ENCODE assay signal across 8 cellular contexts in genomic region chr6:16130437-16130891, GRCh38. TPM values are rescaled to one million over a fixed set of nuclear protein-coding genes. Genes with fewer than 3 reads are reported as not detected.
DNase-seq lines count a peak whose midpoint lies in the region; ATAC-seq and TF ChIP-seq lines count a peak whose summit lies in the region.

No MANE protein-coding gene starts in this region.

- peak overlapping the region; percentile 88 for H3K4me3 ChIP-seq in NT2/D1 (ENCODE audit: insufficient read length, low read depth)
- peak overlapping the region; percentile 86 for H3K4me3 ChIP-seq in ectodermal cell (ENCODE audit: insufficient read depth, low read depth, low read length)

- no peak overlapping the region for H3K27ac ChIP-seq in ectodermal cell (ENCODE audit: insufficient read depth, low read depth, low read length, poor library complexity, severe bottlenecking)

- H3K4me1 Mint-ChIP-seq in nephron progenitor cell: peaks cover 57% of the 10 kb centered on the region

- H3K36me3 Mint-ChIP-seq in nephron progenitor cell (ENCODE audit: low read depth): peaks cover 15% of the 10 kb centered on the region

- no peaks in the 10 kb centered on the region for H3K4me1 ChIP-seq in NT2/D1 (ENCODE audit: insufficient read depth, insufficient read length)
- peaks cover 5% of the 10 kb centered on the region for H3K4me1 ChIP-seq in ectodermal cell (ENCODE audit: control insufficient read depth, insufficient read depth, low read length)

- no peak for ATAC-seq in HG02763 (IDR thresholded peaks at IDR 0.05; ENCODE audit: unreplicated experiment)

- 38 to 43% methylated on average over 8 of the region's 8 CpGs for WGBS in ectodermal cell, 2 experiments

- H3K27me3 Mint-ChIP-seq in nephron progenitor cell (ENCODE audit: low read depth, poor library complexity): peaks cover 3% of the 10 kb centered on the region

- H3K9me3 ChIP-seq in NT2/D1 (ENCODE audit: insufficient read depth, low read length) (no peaks in the 10 kb centered on the region), ectodermal cell (ENCODE audit: control insufficient read depth, low read length) (no peaks in the 10 kb centered on the region)

- DNase-seq in DMS 273 (lab: John Stamatoyannopoulos, UW; ENCODE audit: unreplicated experiment) (peak; percentile 62), DMS 273 treated with DMSO at 0.1 percent for 48 hours (lab: John Stamatoyannopoulos, UW) (no peak), NT2/D1 (ENCODE audit: low read depth, low spot score) (no peak), nephron progenitor cell (peak; percentile 11), amygdala (lab: John Stamatoyannopoulos, UW) (no peak), GM13976 (ENCODE audit: low spot score) (no peak)

- in situ Hi-C loops in GM13976 (cut with MboI; ENCODE audit: low sequenced_read_pairs, unreplicated experiment): no loop called here

- H3K9ac ChIP-seq in NT2/D1 (ENCODE audit: insufficient read length, low read depth): peak overlapping the region; percentile 94

- H3K9me3 Mint-ChIP-seq in nephron progenitor cell: no peaks in the 10 kb centered on the region

- H3K36me3 ChIP-seq in NT2/D1 (ENCODE audit: insufficient read depth, insufficient read length, low read length): no peaks in the 10 kb centered on the region
- no peaks in the 10 kb centered on the region for H3K36me3 ChIP-seq in ectodermal cell (ENCODE audit: control insufficient read depth, insufficient read depth, low read length)

- H3K4me3 Mint-ChIP-seq in nephron progenitor cell: peak overlapping the region; percentile 98

- TF ChIP-seq CTCF in nephron progenitor cell (IDR thresholded peaks at IDR 0.05) (no peak), GM13976 (IDR thresholded peaks at IDR 0.05; ENCODE audit: borderline replicate concordance, control extremely low read depth, extremely low read depth, insufficient read depth, missing control alignments) (no peak)

- H3K27me3 ChIP-seq in NT2/D1 (ENCODE audit: insufficient read depth, insufficient read length): no peaks in the 10 kb centered on the region
- H3K27me3 ChIP-seq in ectodermal cell (ENCODE audit: control insufficient read depth, insufficient read depth, low read length, poor library complexity, severe bottlenecking): peaks cover 16% of the 10 kb centered on the region

- H3K27ac Mint-ChIP-seq in nephron progenitor cell: peak overlapping the region; percentile 93

RNA-seq across cellular contexts. Expression of gene MYLIP, which starts 1.6 kb away (rescaled TPM):
- 7.0 TPM for polyA plus RNA-seq in ectodermal cell (2013, experiment 1 of 4)
- 6.4 TPM for polyA plus RNA-seq in ectodermal cell (2013, experiment 2 of 4)
- 5.6 TPM for polyA plus RNA-seq in ectodermal cell (2013, experiment 3 of 4)
- polyA plus RNA-seq in ectodermal cell (2013, experiment 4 of 4): 5.9 TPM

Comparison
In these comparisons a context has a peak if more than half of its experiments do, and no peak if none do; other contexts are left out.
1. DNase-seq: peak in DMS 273 (single experiment) and nephron progenitor cell (single experiment); none in DMS 273 treated with DMSO at 0.1 percent for 48 hours (single experiment), NT2/D1 (single experiment), amygdala (0 of 56) and GM13976 (single experiment).